ENCODE assay signal across 19 cellular contexts in the genomic region with DNA sequence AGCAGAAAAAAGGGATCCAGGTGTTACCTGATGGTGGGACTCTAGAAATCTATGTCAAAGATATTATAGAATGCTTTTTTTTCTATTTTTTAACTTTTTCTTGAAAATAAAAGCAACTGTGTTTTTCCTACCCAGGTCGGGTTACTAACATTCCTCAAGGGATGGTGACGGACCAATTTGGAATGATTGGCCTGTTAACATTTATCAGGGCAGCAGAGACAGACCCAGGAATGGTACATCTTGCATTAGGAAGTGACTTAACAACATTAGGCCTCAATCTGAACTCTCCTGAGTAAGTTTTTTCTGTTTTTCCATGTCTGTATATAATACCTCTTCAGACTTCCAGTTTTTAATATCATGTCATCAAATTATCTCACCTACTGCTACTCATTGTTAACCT. TPM values are rescaled to one million over a fixed set of nuclear protein-coding genes. Genes with fewer than 3 reads are reported as not detected.
DNase-seq lines count a peak whose midpoint lies in the region; ATAC-seq and TF ChIP-seq lines count a peak whose summit lies in the region.
"Had no signal": no experiment of that assay in that cellular context is flagged by ENCODE, and none has a peak within 500 bp of the region (broad histone marks: within the 10 kb centered on the region; RNA-seq: fewer than 3 reads in every experiment).

No MANE protein-coding gene starts in this region.

- no peaks in the 10 kb centered on the region for H3K36me3 ChIP-seq in mesendoderm (ENCODE audit: control insufficient read depth, insufficient read depth, low read length)
- H3K36me3 ChIP-seq in suprapubic skin = peaks cover 75% of the 10 kb centered on the region

- H3K56ac ChIP-seq in mesendoderm (ENCODE audit: low read length) = no peak overlapping the region

- H3K4ac ChIP-seq in mesendoderm (ENCODE audit: low read depth, low read length) = no peak overlapping the region

- H3K9me3 ChIP-seq in suprapubic skin = no peaks in the 10 kb centered on the region
- H3K9me3 ChIP-seq: HAP-1 had no signal

- no peak overlapping the region for H4K8ac ChIP-seq in mesendoderm (ENCODE audit: low read depth, low read length)

- no peak for DNase-seq in T-helper 2 cell treated with Interferon-gamma antibody and Interleukin-4, amounts not matched to agents 5 μg/mL and 100 μg/mL, for 36 hours (ENCODE audit: low spot score)
- no peak for DNase-seq in T-helper 2 cell
- DNase-seq in astrocyte of the hippocampus (ENCODE audit: low read depth, low spot score) = peak; percentile 22
- peak; percentile 28 for DNase-seq in mesendoderm
- no peak for DNase-seq in left cardiac atrium
- no peak for DNase-seq in suprapubic skin (ENCODE audit: low spot score in 2 of 2)
- no peak for DNase-seq in NCI-H1048 (lab: John Stamatoyannopoulos, UW)
- DNase-seq: 8988T; CD4-positive, alpha-beta T cell; DMS153; NCI-H1105 treated with DMSO at 0.1 percent for 48 hours; NCI-H1694; NCI-H2227 treated with DMSO at 0.1 percent for 48 hours; NCI-H510A treated with DMSO at 0.1 percent for 48 hours; NCI-H774 had no signal

- TF ChIP-seq POLR2A in suprapubic skin (IDR thresholded peaks at IDR 0.05) = no peak

- no peaks in the 10 kb centered on the region for H3K9me3 Mint-ChIP-seq in T-helper 2 cell treated with Interferon-gamma antibody and Interleukin-4, amounts not matched to agents 5 μg/mL and 100 μg/mL, for 36 hours
- H3K9me3 Mint-ChIP-seq: CD4-positive, alpha-beta T cell had no signal

- intact Hi-C loops in left cardiac atrium (cut with DNase I) = no loop called here

- H3K36me3 Mint-ChIP-seq in T-helper 2 cell treated with Interferon-gamma antibody and Interleukin-4, amounts not matched to agents 5 μg/mL and 100 μg/mL, for 36 hours (ENCODE audit: low read depth) = peaks cover 40% of the 10 kb centered on the region

- no peak overlapping the region for H2AK5ac ChIP-seq in mesendoderm (ENCODE audit: low read length)

- WGBS in mesendoderm (ENCODE audit: extremely low coverage, insufficient coverage, low lambda C conversion rate) = no CpG with 5 or more reads among the region's 2 CpGs
- 89% methylated on average over 2 of the region's 2 CpGs for WGBS in suprapubic skin

- no peaks in the 10 kb centered on the region for H3K27me3 ChIP-seq in mesendoderm (ENCODE audit: insufficient read depth, low read length, poor library complexity)
- H3K27me3 ChIP-seq in suprapubic skin = no peaks in the 10 kb centered on the region

- H3K27ac ChIP-seq in mesendoderm (ENCODE audit: low read depth, low read length) = no peak overlapping the region
- no peak overlapping the region for H3K27ac ChIP-seq in suprapubic skin

- H3K4me3 ChIP-seq in mesendoderm (ENCODE audit: low read length) (no peak overlapping the region), suprapubic skin (no peak overlapping the region)
- H3K4me3 ChIP-seq: GM12878, HAP-1 had no signal

- H3K79me2 ChIP-seq in mesendoderm (ENCODE audit: control insufficient read depth, insufficient read depth, low read length) = no peaks in the 10 kb centered on the region

- H2BK120ac ChIP-seq in mesendoderm (ENCODE audit: low read depth, low read length) = no peak overlapping the region

- no peaks in the 10 kb centered on the region for H3K27me3 Mint-ChIP-seq in T-helper 2 cell treated with Interferon-gamma antibody and Interleukin-4, amounts not matched to agents 5 μg/mL and 100 μg/mL, for 36 hours (ENCODE audit: low read depth)
- H3K27me3 Mint-ChIP-seq: CD4-positive, alpha-beta T cell had no signal

- no peak overlapping the region for H3K4me2 ChIP-seq in mesendoderm (ENCODE audit: low read length)

- H3K18ac ChIP-seq in mesendoderm (ENCODE audit: low read length) = no peak overlapping the region

- no peak overlapping the region for H3K23ac ChIP-seq in mesendoderm (ENCODE audit: low read length)

- no peak overlapping the region for H3K9ac ChIP-seq in mesendoderm (ENCODE audit: low read length)

- no peaks in the 10 kb centered on the region for H3K4me1 ChIP-seq in mesendoderm (ENCODE audit: control insufficient read depth, low read depth, low read length)
- H3K4me1 ChIP-seq in suprapubic skin = no peaks in the 10 kb centered on the region
- H3K4me1 ChIP-seq: HAP-1 had no signal

- H2BK5ac ChIP-seq in mesendoderm (ENCODE audit: low read length) = no peak overlapping the region

- H3K27ac Mint-ChIP-seq in T-helper 2 cell treated with Interferon-gamma antibody and Interleukin-4, amounts not matched to agents 5 μg/mL and 100 μg/mL, for 36 hours = peak overlapping the region; percentile 16
- H3K27ac Mint-ChIP-seq: CD4-positive, alpha-beta T cell had no signal

- TF ChIP-seq EP300 in suprapubic skin (IDR thresholded peaks at IDR 0.05) = no peak

- no peak overlapping the region for H2BK15ac ChIP-seq in mesendoderm (replicated peaks; ENCODE audit: low read depth)

- no peak for TF ChIP-seq CTCF in suprapubic skin (IDR thresholded peaks at IDR 0.05)

- peaks cover 3% of the 10 kb centered on the region for H3K4me1 Mint-ChIP-seq in T-helper 2 cell treated with Interferon-gamma antibody and Interleukin-4, amounts not matched to agents 5 μg/mL and 100 μg/mL, for 36 hours (ENCODE audit: low read depth)

- peaks cover 2% of the 10 kb centered on the region for H3K79me1 ChIP-seq in mesendoderm (ENCODE audit: low read length)

- H4K5ac ChIP-seq in mesendoderm (ENCODE audit: low read length) = no peak overlapping the region

- H3K4me3 Mint-ChIP-seq in T-helper 2 cell treated with Interferon-gamma antibody and Interleukin-4, amounts not matched to agents 5 μg/mL and 100 μg/mL, for 36 hours = no peak overlapping the region
- H3K4me3 Mint-ChIP-seq: CD4-positive, alpha-beta T cell had no signal

- ATAC-seq in HG03565 (IDR thresholded peaks at IDR 0.05; ENCODE audit: unreplicated experiment) (no peak), left cardiac atrium (no peak)
- ATAC-seq: GM12878, Right ventricle myocardium inferior had no signal

RNA-seq across cellular contexts. Expression of gene KCNMB4, which starts 27.6 kb away (rescaled TPM):
- 9.6 TPM for polyA plus RNA-seq in mesendoderm (2013, experiment 1 of 2)
- polyA plus RNA-seq in mesendoderm (2013, experiment 2 of 2) = 9.6 TPM
- total RNA-seq in left cardiac atrium (1 to 10 TPM; 2.3 to 2.6 TPM), suprapubic skin (1 to 10 TPM; 2.7 to 4.9 (median 3.3) TPM)

Comparison
In these comparisons a context has a peak if more than half of its experiments do, and no peak if none do; other contexts are left out.
1. DNase-seq: peak in astrocyte of the hippocampus (single experiment) and mesendoderm (single experiment); none in T-helper 2 cell treated with Interferon-gamma antibody and Interleukin-4, amounts not matched to agents 5 μg/mL and 100 μg/mL, for 36 hours (single experiment), T-helper 2 cell (0 of 5), left cardiac atrium (single experiment), suprapubic skin (0 of 2) and NCI-H1048 (single experiment).